Comparison of ENCODE assay signal across 8 cellular contexts in the genomic region with DNA sequence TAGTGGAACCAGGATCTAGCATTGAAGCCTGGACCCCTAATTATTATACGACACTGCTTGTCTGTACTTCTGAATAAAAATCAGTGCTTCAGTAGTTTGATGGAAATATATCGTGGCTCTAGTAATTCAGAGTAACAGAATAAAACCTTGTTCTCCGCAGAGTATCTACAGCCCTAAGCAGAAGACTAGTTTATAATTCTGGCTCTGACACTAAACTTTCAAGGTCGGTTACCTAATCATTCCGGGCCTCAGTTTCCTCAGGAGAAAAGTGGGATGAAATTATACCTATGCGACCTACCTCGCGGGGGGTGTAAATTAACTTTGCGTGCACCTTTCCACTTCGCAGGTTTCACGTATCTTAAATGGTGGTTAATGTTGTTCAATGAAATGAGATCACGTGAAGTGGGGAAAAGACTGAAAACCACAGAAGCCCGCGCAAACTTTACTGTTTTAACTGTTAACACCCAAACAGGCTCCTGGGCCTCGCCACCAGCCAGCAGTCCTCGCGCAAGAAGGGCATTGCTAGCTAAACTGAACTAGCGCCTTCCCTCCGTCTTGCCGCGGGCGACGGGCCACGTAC. TPM values are rescaled to one million over a fixed set of nuclear protein-coding genes. Genes with fewer than 3 reads are reported as not detected.
A peak's percentile ranks its signal among the peaks of the same experiment; 100 is the strongest.
DNase-seq lines count a peak whose midpoint lies in the region; ATAC-seq and TF ChIP-seq lines count a peak whose summit lies in the region.

No MANE protein-coding gene starts in this region.

- intact Hi-C loops in CD8-positive, alpha-beta T cell (cut with DNase I, micrococcal nuclease) = loop anchor here (1.0 to 10.0 kb wide), 5 partner anchors 43 to 1524 kb away; partner anchors contain the start of genes NRCAM (in 2 of the 2), PNPLA8 (in 2 of the 2), DLD (in 1 of the 2) and PRKAR2B (in 1 of the 2)
- intact Hi-C loops in naive thymus-derived CD4-positive, alpha-beta T cell (cut with micrococcal nuclease) = loop anchor here (1.0 to 2.0 kb wide), 7 partner anchors 43 to 1704 kb away; partner anchors contain the start of genes DLD (in 2 of the 2), PNPLA8 (in 2 of the 2), HBP1 (in 1 of the 2) and PIK3CG (in 1 of the 2)

- POLR2A ChIA-PET in CD8-positive, alpha-beta T cell (lab: Charles Lee) = interaction anchor here (0.7 to 2.8 kb wide), 10 partner anchors 8 to 1400 kb away, joined by 3 to 59 read pairs (median 5); partner anchors contain the start of genes HBP1 and PNPLA8
- POLR2A ChIA-PET in naive thymus-derived CD4-positive, alpha-beta T cell (lab: Charles Lee) = interaction anchor here (0.9 to 4.2 kb wide), 8 partner anchors 10 to 1400 kb away, joined by 3 to 95 read pairs (median 4); partner anchors contain the start of genes CBLL1, HBP1 and PNPLA8

- H3K27me3 ChIP-seq in CD8-positive, alpha-beta T cell (ENCODE audit: insufficient read depth, low read length) = no peaks in the 10 kb centered on the region
- H3K27me3 ChIP-seq in naive thymus-derived CD4-positive, alpha-beta T cell (ENCODE audit: control insufficient read depth in 2 of 2, insufficient read depth in 2 of 2, low read length in 2 of 2) = no peaks in the 10 kb centered on the region

- ATAC-seq in CD8-positive, alpha-beta T cell = peak; percentile 21
- ATAC-seq in naive thymus-derived CD4-positive, alpha-beta T cell = peak; percentile 27
- no peak for ATAC-seq in GM21390 (IDR thresholded peaks at IDR 0.05; ENCODE audit: unreplicated experiment)
- ATAC-seq in GM18858 (IDR thresholded peaks at IDR 0.05; ENCODE audit: unreplicated experiment) = no peak

- H3K27me3 Mint-ChIP-seq in CD8-positive, alpha-beta T cell (ENCODE audit: low read depth) = no peaks in the 10 kb centered on the region
- H3K27me3 Mint-ChIP-seq in naive thymus-derived CD4-positive, alpha-beta T cell = peaks cover 0 to 3% (median 0%) of the 10 kb centered on the region in 5 donors

- no peaks in the 10 kb centered on the region for H3K9me3 ChIP-seq in CD8-positive, alpha-beta T cell (ENCODE audit: low read length)
- no peaks in the 10 kb centered on the region for H3K9me3 ChIP-seq in naive thymus-derived CD4-positive, alpha-beta T cell (ENCODE audit: control insufficient read depth in 2 of 3, low read length in 3 of 3)

- peaks cover 45% of the 10 kb centered on the region for H3K4me1 ChIP-seq in CD8-positive, alpha-beta T cell (ENCODE audit: insufficient read depth, low read length)
- H3K4me1 ChIP-seq in naive thymus-derived CD4-positive, alpha-beta T cell (ENCODE audit: control insufficient read depth in 2 of 2, insufficient read depth in 2 of 2, low read length in 2 of 2) = peaks cover 21 to 34% of the 10 kb centered on the region in 2 donors

- H3K36me3 Mint-ChIP-seq in CD8-positive, alpha-beta T cell = peaks cover 49% of the 10 kb centered on the region
- peaks cover 6 to 51% (median 37%) of the 10 kb centered on the region in 5 donors for H3K36me3 Mint-ChIP-seq in naive thymus-derived CD4-positive, alpha-beta T cell

- H3K4me3 Mint-ChIP-seq in CD8-positive, alpha-beta T cell = peak overlapping the region; percentile 90
- H3K4me3 Mint-ChIP-seq in naive thymus-derived CD4-positive, alpha-beta T cell = peak overlapping the region; percentile 93 to 99 (median 98)

- H3K4me1 Mint-ChIP-seq in CD8-positive, alpha-beta T cell (ENCODE audit: low read depth) = peaks cover 62% of the 10 kb centered on the region
- H3K4me1 Mint-ChIP-seq in naive thymus-derived CD4-positive, alpha-beta T cell = peaks cover 18 to 77% (median 61%) of the 10 kb centered on the region in 7 donors

- peak overlapping the region; percentile 98 for H3K27ac Mint-ChIP-seq in CD8-positive, alpha-beta T cell
- peak overlapping the region; percentile 98 to 100 (median 100) for H3K27ac Mint-ChIP-seq in naive thymus-derived CD4-positive, alpha-beta T cell

- peak overlapping the region; percentile 99 for H3K27ac ChIP-seq in CD8-positive, alpha-beta T cell (ENCODE audit: low read depth, low read length)
- H3K27ac ChIP-seq in caudate nucleus (ENCODE audit: low read depth, low read length) = peak overlapping the region; percentile 80
- peak overlapping the region; percentile 98 for H3K27ac ChIP-seq in naive thymus-derived CD4-positive, alpha-beta T cell (ENCODE audit: low read depth, low read length)

- DNase-seq in CD8-positive, alpha-beta T cell = peak in 1 of 7 experiments; percentile 73
- DNase-seq in NCI-H1694 treated with DMSO at 0.1 percent for 48 hours (lab: John Stamatoyannopoulos, UW) = peak; percentile 53
- peak in 1 of 61 donors; percentile 44 for DNase-seq in caudate nucleus (lab: John Stamatoyannopoulos, UW)
- DNase-seq in naive thymus-derived CD4-positive, alpha-beta T cell = peak in 1 of 9 donors; percentile 73
- no peak for DNase-seq in HK-2 (ENCODE audit: unreplicated experiment)
- no peak for DNase-seq in activated CD8-positive, alpha-beta memory T cell treated with anti-CD3 and anti-CD28 coated beads, Interleukin-2, amount 50 U/mL, for 4 hours

- CTCF ChIA-PET in CD8-positive, alpha-beta T cell (lab: Charles Lee) = interaction anchor here (1.3 to 1.7 kb wide), 2 partner anchors 32 to 72 kb away, joined by 3 to 5 read pairs; no protein-coding TSS in a partner anchor
- CTCF ChIA-PET in naive thymus-derived CD4-positive, alpha-beta T cell (lab: Charles Lee) = interaction anchor here (1.4 kb wide), 1 partner anchor 44 kb away, joined by 3 read pairs; no protein-coding TSS in a partner anchor

- peaks cover 10% of the 10 kb centered on the region for H3K36me3 ChIP-seq in CD8-positive, alpha-beta T cell (ENCODE audit: insufficient read depth, low read length)
- H3K36me3 ChIP-seq in naive thymus-derived CD4-positive, alpha-beta T cell (ENCODE audit: control insufficient read depth in 2 of 3, insufficient read depth in 3 of 3, low read length in 3 of 3) = peaks cover 0 to 17% (median 9%) of the 10 kb centered on the region in 3 experiments

- peak overlapping the region; percentile 90 for H3K4me3 ChIP-seq in CD8-positive, alpha-beta T cell (ENCODE audit: low read depth, low read length)
- H3K4me3 ChIP-seq in naive thymus-derived CD4-positive, alpha-beta T cell (ENCODE audit: low read length) = peak overlapping the region; percentile 86

- no peak for TF ChIP-seq CTCF in CD8-positive, alpha-beta T cell (IDR thresholded peaks at IDR 0.05)

- H3K9me3 Mint-ChIP-seq in CD8-positive, alpha-beta T cell = no peaks in the 10 kb centered on the region
- peaks cover 0 to 11% (median 4%) of the 10 kb centered on the region in 11 donors for H3K9me3 Mint-ChIP-seq in naive thymus-derived CD4-positive, alpha-beta T cell

RNA-seq across cellular contexts. Expression of gene THAP5, which starts 0.6 kb away (rescaled TPM):
- total RNA-seq in CD8-positive, alpha-beta T cell = 10 to 100 TPM; 10.7 to 13.5 TPM
- 10 to 100 TPM; 21.0 to 54.7 (median 30.8) TPM for total RNA-seq in naive thymus-derived CD4-positive, alpha-beta T cell
- 10 to 100 TPM; 23.1 to 28.7 TPM for polyA plus RNA-seq in naive thymus-derived CD4-positive, alpha-beta T cell

RNA-seq across cellular contexts. Expression of gene DNAJB9, which starts 0.8 kb away (rescaled TPM):
- total RNA-seq in CD8-positive, alpha-beta T cell = 10 to 100 TPM; 66.7 to 67.7 TPM
- 10 to 100 TPM; 22.7 to 50.0 (median 29.3) TPM for total RNA-seq in naive thymus-derived CD4-positive, alpha-beta T cell
- polyA plus RNA-seq in naive thymus-derived CD4-positive, alpha-beta T cell = 10 to 100 TPM; 16.8 to 37.3 TPM

RNA-seq across cellular contexts. Expression of gene PNPLA8, which starts 43.0 kb away (rescaled TPM):
- total RNA-seq in CD8-positive, alpha-beta T cell = 100 to 1,000 TPM in 1 of 2 experiments, 10 to 100 TPM in 1; 98.6 to 101 TPM
- 10 to 100 TPM; 18.5 to 89.9 (median 29.8) TPM for total RNA-seq in naive thymus-derived CD4-positive, alpha-beta T cell
- polyA plus RNA-seq in naive thymus-derived CD4-positive, alpha-beta T cell = 10 to 100 TPM; 25.9 to 32.7 TPM

Comparison
In these comparisons a context has a peak if more than half of its experiments do, and no peak if none do; other contexts are left out.
1. ATAC-seq: peak in CD8-positive, alpha-beta T cell (single experiment) and naive thymus-derived CD4-positive, alpha-beta T cell (single experiment); none in GM21390 (single experiment) and GM18858 (single experiment).
2. Peak in every context shown above with its lines, with median percentiles within 50 percentile points of each other: H3K27ac ChIP-seq.